ENCODE assay signal across 3 cellular contexts in the genomic region with DNA sequence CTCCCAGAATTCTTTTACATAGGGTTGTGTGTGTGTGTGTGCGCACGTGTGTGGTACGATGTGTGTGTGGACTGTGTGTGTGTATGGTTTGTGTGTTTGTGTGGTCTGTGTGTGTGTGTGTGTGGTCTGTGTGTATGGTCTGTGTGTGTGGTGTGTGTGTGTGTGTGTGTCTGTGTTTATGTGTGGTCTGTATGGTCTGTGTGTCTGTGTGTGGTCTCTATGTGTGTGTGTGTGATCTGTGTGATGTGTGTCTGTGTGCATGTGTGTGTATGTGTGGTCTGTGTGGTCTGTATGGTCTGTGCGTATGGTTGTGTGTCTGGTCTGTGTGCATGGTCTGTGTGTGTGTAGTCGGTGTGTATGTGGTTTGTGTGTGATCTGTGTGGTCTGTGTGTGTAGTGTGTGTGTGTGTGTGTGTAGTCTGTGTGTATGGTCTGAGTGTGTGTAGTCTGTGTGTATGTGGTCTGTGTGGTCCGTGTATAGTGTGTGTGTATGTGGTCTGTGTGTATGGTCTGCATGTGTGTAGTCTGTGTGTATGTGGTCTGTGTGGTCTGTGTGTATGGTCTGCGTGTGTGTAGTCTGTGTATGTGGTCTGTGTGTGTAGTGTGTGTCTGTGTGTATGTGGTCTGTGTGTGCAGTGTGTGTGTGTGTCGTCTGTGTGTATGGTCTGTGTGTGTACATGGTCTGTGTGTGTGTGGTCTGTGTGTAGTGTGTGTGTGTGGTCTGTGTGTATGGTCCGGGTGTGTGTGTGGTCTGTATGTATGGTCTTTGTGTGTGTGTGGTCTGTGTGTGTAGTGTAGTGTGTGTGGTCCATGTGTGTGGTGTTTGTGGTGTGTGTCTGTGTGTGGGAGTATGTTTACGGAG.
TF ChIP-seq lines count a peak whose summit lies in the region.

No MANE protein-coding gene starts in this region.

TF ChIP-seq in SK-N-SH, 30 proteins besides CTCF, POLR2A, EP300 and RAD21:
- TF ChIP-seq FOXJ3 (CRISPR knock-in tag; IDR thresholded peaks at IDR 0.05) (no peak), TCF12 (IDR thresholded peaks at IDR 0.05) (no peak), NFIC (IDR thresholded peaks at IDR 0.05; ENCODE audit: borderline replicate concordance) (no peak), JUND (IDR thresholded peaks at IDR 0.05) (no peak), PBX3 (IDR thresholded peaks at IDR 0.05) (no peak), CHD2 (IDR thresholded peaks at IDR 0.05; ENCODE audit: low read length, partially characterized antibody) (no peak), NRF1 (IDR thresholded peaks at IDR 0.05; ENCODE audit: low read depth, low read length) (no peak), IRF3 (IDR thresholded peaks at IDR 0.05; ENCODE audit: low read depth, low read length) (no peak), ZBTB33 (IDR thresholded peaks at IDR 0.05; ENCODE audit: borderline replicate concordance, low read depth) (no peak), SIN3A (IDR thresholded peaks at IDR 0.05; ENCODE audit: borderline replicate concordance, low read depth, low read length) (no peak), SMC3 (IDR thresholded peaks at IDR 0.05; ENCODE audit: low read depth, low read length) (no peak), RXRA (IDR thresholded peaks at IDR 0.05; ENCODE audit: borderline replicate concordance, low read depth) (no peak), TEAD4 (IDR thresholded peaks at IDR 0.05; ENCODE audit: borderline replicate concordance, insufficient read depth) (no peak)
- TF ChIP-seq, protein P1, sequence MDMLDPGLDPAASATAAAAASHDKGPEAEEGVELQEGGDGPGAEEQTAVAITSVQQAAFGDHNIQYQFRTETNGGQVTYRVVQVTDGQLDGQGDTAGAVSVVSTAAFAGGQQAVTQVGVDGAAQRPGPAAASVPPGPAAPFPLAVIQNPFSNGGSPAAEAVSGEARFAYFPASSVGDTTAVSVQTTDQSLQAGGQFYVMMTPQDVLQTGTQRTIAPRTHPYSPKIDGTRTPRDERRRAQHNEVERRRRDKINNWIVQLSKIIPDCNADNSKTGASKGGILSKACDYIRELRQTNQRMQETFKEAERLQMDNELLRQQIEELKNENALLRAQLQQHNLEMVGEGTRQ (IDR thresholded peaks at IDR 0.05; ENCODE audit: borderline replicate concordance, low read depth, low read length) = no peak

TF ChIP-seq in SK-N-SH treated with all-trans-retinoic acid at 6 μM for 48 hours, 23 proteins besides CTCF, POLR2A, EP300 and RAD21:
- TF ChIP-seq ESRRG (CRISPR knock-in tag; IDR thresholded peaks at IDR 0.05) (no peak), TCF4 (CRISPR knock-in tag; IDR thresholded peaks at IDR 0.05; ENCODE audit: borderline replicate concordance) (no peak), ZNF565 (CRISPR knock-in tag; conservative IDR thresholded peaks at IDR 0.05; ENCODE audit: low read depth) (no peak), GLIS3 (CRISPR knock-in tag; IDR thresholded peaks at IDR 0.05) (no peak), ZNF70 (CRISPR knock-in tag; IDR thresholded peaks at IDR 0.05) (no peak), PPARA (CRISPR knock-in tag; IDR thresholded peaks at IDR 0.05; ENCODE audit: borderline replicate concordance) (no peak), SNAI2 (CRISPR knock-in tag; IDR thresholded peaks at IDR 0.05) (no peak), RARB (CRISPR knock-in tag; IDR thresholded peaks at IDR 0.05) (no peak), OSR1 (CRISPR knock-in tag; IDR thresholded peaks at IDR 0.05) (no peak), BACH2 (CRISPR knock-in tag; IDR thresholded peaks at IDR 0.05; ENCODE audit: borderline replicate concordance) (no peak), POU6F1 (CRISPR knock-in tag; IDR thresholded peaks at IDR 0.05; ENCODE audit: borderline replicate concordance, low read depth) (no peak), CSDC2 (CRISPR knock-in tag; IDR thresholded peaks at IDR 0.05) (no peak), ZNF8 (CRISPR knock-in tag; IDR thresholded peaks at IDR 0.05) (no peak), ISL1 (CRISPR knock-in tag; IDR thresholded peaks at IDR 0.05) (no peak), ZC3H10 (CRISPR knock-in tag; IDR thresholded peaks at IDR 0.05) (no peak)
- TF ChIP-seq, protein P2, sequence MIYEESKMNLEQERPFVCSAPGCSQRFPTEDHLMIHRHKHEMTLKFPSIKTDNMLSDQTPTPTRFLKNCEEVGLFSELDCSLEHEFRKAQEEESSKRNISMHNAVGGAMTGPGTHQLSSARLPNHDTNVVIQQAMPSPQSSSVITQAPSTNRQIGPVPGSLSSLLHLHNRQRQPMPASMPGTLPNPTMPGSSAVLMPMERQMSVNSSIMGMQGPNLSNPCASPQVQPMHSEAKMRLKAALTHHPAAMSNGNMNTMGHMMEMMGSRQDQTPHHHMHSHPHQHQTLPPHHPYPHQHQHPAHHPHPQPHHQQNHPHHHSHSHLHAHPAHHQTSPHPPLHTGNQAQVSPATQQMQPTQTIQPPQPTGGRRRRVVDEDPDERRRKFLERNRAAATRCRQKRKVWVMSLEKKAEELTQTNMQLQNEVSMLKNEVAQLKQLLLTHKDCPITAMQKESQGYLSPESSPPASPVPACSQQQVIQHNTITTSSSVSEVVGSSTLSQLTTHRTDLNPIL (CRISPR knock-in tag; IDR thresholded peaks at IDR 0.05; ENCODE audit: low read depth) = no peak

TF ChIP-seq in GM12878, 131 proteins besides CTCF, POLR2A, EP300 and RAD21:
- no peak for TF ChIP-seq ZBTB33 (IDR thresholded peaks at IDR 0.05)
- 0 out of 2 replicates have a peak, but pooled peaks have one; percentile 16 for TF ChIP-seq NBN (IDR thresholded peaks at IDR 0.05)
